ENCODE assay signal across 25 cellular contexts in the genomic region with DNA sequence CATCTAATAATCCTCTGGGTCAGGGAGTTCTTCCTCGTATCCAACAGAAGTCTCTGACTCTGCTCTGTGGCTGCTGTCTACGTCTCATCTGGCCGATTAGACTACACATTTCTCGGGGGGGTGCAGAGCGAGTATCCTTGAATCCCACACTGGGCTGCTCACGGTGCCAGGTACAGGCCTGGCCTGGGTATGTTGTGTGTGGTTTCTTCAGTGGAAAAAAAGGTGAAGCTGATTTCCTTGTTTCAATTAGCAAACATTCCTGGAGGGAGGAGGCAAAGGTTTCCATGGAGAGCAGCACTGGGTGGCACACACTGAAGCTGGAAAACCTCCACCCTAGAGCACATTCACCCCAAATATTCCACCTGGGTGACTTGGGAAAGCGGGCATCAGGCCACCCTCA. TPM values are rescaled to one million over a fixed set of nuclear protein-coding genes. Genes with fewer than 3 reads are reported as not detected.
DNase-seq lines count a peak whose midpoint lies in the region; ATAC-seq and TF ChIP-seq lines count a peak whose summit lies in the region.
"Had no signal": no experiment of that assay in that cellular context is flagged by ENCODE, and none has a peak within 500 bp of the region (broad histone marks: within the 10 kb centered on the region; RNA-seq: fewer than 3 reads in every experiment).

No MANE protein-coding gene starts in this region.

- peak overlapping the region; percentile 46 for H3K27ac ChIP-seq in cardiac muscle cell
- H3K27ac ChIP-seq in heart left ventricle, result peak overlapping the region in 1 of 12 donors; percentile 10
- H3K27ac ChIP-seq: esophagus muscularis mucosa, gastroesophageal sphincter, SK-N-MC, tibial artery had no signal

- H3K4me1 Mint-ChIP-seq in activated naive CD8-positive, alpha-beta T cell treated with anti-CD3 and anti-CD28 coated beads, Interleukin-2, amount 50 U/mL, for 24 hours, result peaks cover 34% of the 10 kb centered on the region
- H3K4me1 Mint-ChIP-seq: central memory CD8-positive, alpha-beta T cell had no signal

- H3K9ac ChIP-seq in mucosa of stomach (ENCODE audit: low read length), result peak overlapping the region; percentile 52

- H3K4me3 ChIP-seq in cardiac muscle cell (no peak overlapping the region), heart left ventricle (no peak overlapping the region), epithelial cell of esophagus (ENCODE audit: low read length) (no peak overlapping the region), mucosa of stomach (ENCODE audit: low read length) (no peak overlapping the region)
- H3K4me3 ChIP-seq: esophagus muscularis mucosa, gastroesophageal sphincter, prostate gland, SK-N-MC, tibial artery had no signal

- ATAC-seq in heart left ventricle (no peak), GM19452 (IDR thresholded peaks at IDR 0.05; ENCODE audit: unreplicated experiment) (no peak)
- ATAC-seq in activated naive CD8-positive, alpha-beta T cell treated with anti-CD3 and anti-CD28 coated beads, Interleukin-2, amount 50 U/mL, for 24 hours, result no peak
- ATAC-seq: gastroesophageal sphincter had no signal

- TF ChIP-seq CTCF in cardiac muscle cell (IDR thresholded peaks at IDR 0.05; ENCODE audit: low read depth, low read length) (no peak), heart left ventricle (IDR thresholded peaks at IDR 0.05) (no peak), epithelial cell of esophagus (IDR thresholded peaks at IDR 0.05; ENCODE audit: insufficient read depth, low read depth, low read length, missing control alignments) (no peak)

- no peaks in the 10 kb centered on the region for H3K9me3 Mint-ChIP-seq in activated naive CD8-positive, alpha-beta T cell treated with anti-CD3 and anti-CD28 coated beads, Interleukin-2, amount 50 U/mL, for 24 hours
- H3K9me3 Mint-ChIP-seq: central memory CD8-positive, alpha-beta T cell had no signal

- no peaks in the 10 kb centered on the region for H3K36me3 Mint-ChIP-seq in activated naive CD8-positive, alpha-beta T cell treated with anti-CD3 and anti-CD28 coated beads, Interleukin-2, amount 50 U/mL, for 24 hours (ENCODE audit: low read depth)

- peaks cover 30% of the 10 kb centered on the region for H3K4me1 ChIP-seq in cardiac muscle cell (ENCODE audit: low read depth)
- peaks cover 0 to 55% (median 13%) of the 10 kb centered on the region in 12 donors for H3K4me1 ChIP-seq in heart left ventricle
- peaks cover 64% of the 10 kb centered on the region for H3K4me1 ChIP-seq in mucosa of stomach (ENCODE audit: control insufficient read depth, insufficient read depth, low read length)
- H3K4me1 ChIP-seq: prostate gland had no signal

- intact Hi-C loops in heart left ventricle (cut with DNase I), result no loop called here

- no peak overlapping the region for H3K4me3 Mint-ChIP-seq in activated naive CD8-positive, alpha-beta T cell treated with anti-CD3 and anti-CD28 coated beads, Interleukin-2, amount 50 U/mL, for 24 hours
- H3K4me3 Mint-ChIP-seq: central memory CD8-positive, alpha-beta T cell had no signal

- no peaks in the 10 kb centered on the region for H3K9me3 ChIP-seq in cardiac muscle cell (ENCODE audit: low read depth)
- no peaks in the 10 kb centered on the region for H3K9me3 ChIP-seq in heart left ventricle
- H3K9me3 ChIP-seq in mucosa of stomach (ENCODE audit: control insufficient read depth, low read length), result no peaks in the 10 kb centered on the region
- H3K9me3 ChIP-seq: esophagus muscularis mucosa, gastroesophageal sphincter, prostate gland, tibial artery had no signal

- DNase-seq in cardiac muscle cell (ENCODE audit: low read depth in 1 of 2, low spot score in 1 of 2), result no peak
- no peak for DNase-seq in heart left ventricle
- peak; percentile 30 for DNase-seq in epithelial cell of esophagus (ENCODE audit: low read depth)
- no peak for DNase-seq in activated T-cell treated with anti-CD3 and anti-CD28 coated beads for 4 hours
- no peak for DNase-seq in activated naive CD8-positive, alpha-beta T cell treated with anti-CD3 and anti-CD28 coated beads, Interleukin-2, amount 50 U/mL, for 24 hours
- no peak for DNase-seq in SKM-1 (lab: John Stamatoyannopoulos, UW; ENCODE audit: unreplicated experiment)
- DNase-seq: activated CD4-positive, alpha-beta T cell treated with anti-CD3 and anti-CD28 coated beads, Interleukin-2, amount 50 U/mL, for 1 hour; activated gamma-delta T cell treated with Interleukin-2 at 50 U/mL for 16 hours; amniotic stem cell; GF-D8; NCI-H526 treated with DMSO at 0.1 percent for 48 hours; stimulated activated CD4-positive, alpha-beta T cell treated with anti-CD3 and anti-CD28 coated beads, Interleukin-2, amount 100 ng/mL, for 48 hours; stimulated activated naive CD4-positive, alpha-beta T cell treated with Interleukin-2 at 50 U/mL for 16 hours; T-helper 2 cell; tibial artery had no signal

- peaks cover 6% of the 10 kb centered on the region for H3K27me3 Mint-ChIP-seq in activated naive CD8-positive, alpha-beta T cell treated with anti-CD3 and anti-CD28 coated beads, Interleukin-2, amount 50 U/mL, for 24 hours

- 70 to 79% (median 78%) methylated on average over 7 of the region's 7 CpGs for WGBS in heart left ventricle, 4 donors

- no peak for TF ChIP-seq POLR2A in heart left ventricle (IDR thresholded peaks at IDR 0.05)

- H3K27ac Mint-ChIP-seq in activated naive CD8-positive, alpha-beta T cell treated with anti-CD3 and anti-CD28 coated beads, Interleukin-2, amount 50 U/mL, for 24 hours, result no peak overlapping the region

- H3K36me3 ChIP-seq in cardiac muscle cell, result no peaks in the 10 kb centered on the region
- H3K36me3 ChIP-seq in heart left ventricle, result no peaks in the 10 kb centered on the region
- no peaks in the 10 kb centered on the region for H3K36me3 ChIP-seq in mucosa of stomach (ENCODE audit: control insufficient read depth, insufficient read depth, low read length)
- H3K36me3 ChIP-seq: esophagus muscularis mucosa, gastroesophageal sphincter, prostate gland, tibial artery had no signal

- H3K27me3 ChIP-seq in cardiac muscle cell (no peaks in the 10 kb centered on the region), heart left ventricle (no peaks in the 10 kb centered on the region), mucosa of stomach (ENCODE audit: control insufficient read depth, insufficient read depth, low read length) (no peaks in the 10 kb centered on the region)
- H3K27me3 ChIP-seq: esophagus muscularis mucosa, gastroesophageal sphincter, tibial artery had no signal

RNA-seq across cellular contexts. Expression of gene RAB7B, which starts 2.0 kb away (rescaled TPM):
- total RNA-seq in cardiac muscle cell (1.2 and 2.1 TPM in 2 replicates), heart left ventricle (10 to 100 TPM in 1 of 9 donors, 1 to 10 TPM in 6, under 1 TPM in 2; 0.31 to 11.1 (median 1.5) TPM)
- polyA plus RNA-seq in cardiac muscle cell (2.2 and 4.9 TPM in 2 replicates), heart left ventricle (under 1 TPM; 0.65 to 0.83 TPM)
- polyA plus RNA-seq: neural cell had no signal

RNA-seq across cellular contexts. Expression of gene CTSE, which starts 18.5 kb away (rescaled TPM):
- not detected in 2 replicates for total RNA-seq in cardiac muscle cell
- polyA plus RNA-seq in cardiac muscle cell, result not detected in 2 replicates
- 1 to 10 TPM in 1 of 9 donors, not detected in 8; 2.2 TPM for total RNA-seq in heart left ventricle
- polyA plus RNA-seq in heart left ventricle, result not detected
- total RNA-seq: gastroesophageal sphincter, mononuclear cell, prostate gland had no signal
- polyA plus RNA-seq: neural cell had no signal

RNA-seq across cellular contexts. Expression of gene RHEX, which starts 47.7 kb away (rescaled TPM):
- total RNA-seq in cardiac muscle cell (10.9 and 16.2 TPM in 2 replicates), heart left ventricle (under 1 TPM in 5 of 9 donors, not detected in 4; 0.16 to 0.60 (median 0.40) TPM)
- polyA plus RNA-seq in cardiac muscle cell (7.3 and 28.6 TPM in 2 replicates), heart left ventricle (under 1 TPM in 1 of 2 donors, not detected in 1; 0.36 TPM)
- total RNA-seq: HT1080, mononuclear cell had no signal
- polyA plus RNA-seq: neural cell had no signal
